ENCODE assay signal across 17 cellular contexts in the genomic region with DNA sequence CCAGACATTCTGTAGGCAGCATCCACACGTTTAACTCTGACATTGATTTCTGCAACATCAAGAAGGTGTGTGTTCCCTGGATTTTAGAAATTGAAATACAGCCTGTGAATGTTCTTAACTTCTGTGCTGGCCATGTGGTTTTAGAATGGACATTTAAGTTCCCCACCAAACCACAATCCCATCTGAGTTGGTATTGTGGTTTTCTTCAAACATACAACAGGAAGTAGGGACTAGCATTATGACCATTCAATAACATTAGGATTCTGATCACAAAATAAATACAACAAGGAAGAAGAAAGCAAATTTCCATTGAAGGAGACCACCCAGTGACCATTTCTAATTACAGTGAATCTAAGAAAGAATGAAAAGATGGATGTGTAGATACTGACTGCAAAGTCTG. TPM values are rescaled to one million over a fixed set of nuclear protein-coding genes. Genes with fewer than 3 reads are reported as not detected.
DNase-seq lines count a peak whose midpoint lies in the region; ATAC-seq, FAIRE-seq and TF ChIP-seq lines count a peak whose summit lies in the region.
"Had no signal": no experiment of that assay in that cellular context is flagged by ENCODE, and none has a peak within 500 bp of the region (broad histone marks: within the 10 kb centered on the region; RNA-seq: fewer than 3 reads in every experiment).

No MANE protein-coding gene starts in this region.

- TF ChIP-seq CTCF in fibroblast of mammary gland (conservative IDR thresholded peaks at IDR 0.05; ENCODE audit: control insufficient read depth, insufficient read depth, low read depth, low read length), result no peak

- DNase-seq in AML-193 (lab: John Stamatoyannopoulos, UW), result peak; percentile 3 to 7
- peak; percentile 75 for DNase-seq in HT1080 (ENCODE audit: low read depth)
- no peak for DNase-seq in RCC 7860 (ENCODE audit: low spot score)
- peak; percentile 75 for DNase-seq in fibroblast of mammary gland (ENCODE audit: low read depth)
- no peak for DNase-seq in erythroblast (lab: John Stamatoyannopoulos, UW)
- DNase-seq: activated CD8-positive, alpha-beta memory T cell treated with anti-CD3 and anti-CD28 coated beads, Interleukin-2, amount 10 ng/mL, durations not matched to agents 7 days and 5 days; brain microvascular endothelial cell; effector memory CD8-positive, alpha-beta T cell; gastrocnemius medialis; NCI-H2081; small intestine; stomach had no signal

- no peak for ATAC-seq in HG02870 (IDR thresholded peaks at IDR 0.05; ENCODE audit: unreplicated experiment)
- ATAC-seq in GM19467 (IDR thresholded peaks at IDR 0.05; ENCODE audit: unreplicated experiment), result no peak
- ATAC-seq in GM21447 (IDR thresholded peaks at IDR 0.05; ENCODE audit: unreplicated experiment), result no peak
- ATAC-seq: activated CD4-positive, CD25-positive, alpha-beta regulatory T cell treated with anti-CD3 and anti-CD28 coated beads, Interleukin-2, amount 50 U/mL, for 24 hours; activated CD8-positive, alpha-beta memory T cell treated with anti-CD3 and anti-CD28 coated beads, Interleukin-2, amount 10 ng/mL, durations not matched to agents 7 days and 5 days; effector memory CD8-positive, alpha-beta T cell; gastrocnemius medialis had no signal

- H3K4me3 ChIP-seq in fibroblast of mammary gland (ENCODE audit: control insufficient read depth, low read depth, low read length), result no peak overlapping the region
- H3K4me3 ChIP-seq: gastrocnemius medialis, stomach had no signal

- FAIRE-seq in RCC 7860 (lab: Jason Lieb, UNC), result peak; percentile 76
- FAIRE-seq: H1, small intestine had no signal

- no peak for TF ChIP-seq POLR2A in erythroblast (IDR thresholded peaks at IDR 0.05; ENCODE audit: low read length)

RNA-seq across cellular contexts. Expression of a gene that starts 51.2 kb away (rescaled TPM):
- total RNA-seq in HT1080 (2014; rRNA removed; shearing (Covaris generic)), result 22.6 and 25.2 TPM in 2 replicates
- polyA plus RNA-seq in HT1080 (2015; cell fraction: cytosol; rRNA removed), result 26.9 and 33.6 TPM in 2 replicates
- 22.6 and 22.7 TPM in 2 replicates for polyA plus RNA-seq in HT1080 (2015; cell fraction: nucleus; rRNA removed)

Comparison
In these comparisons a context has a peak if more than half of its experiments do, and no peak if none do; other contexts are left out.
1. DNase-seq: peak in AML-193 (2 of 2), HT1080 (single experiment) and fibroblast of mammary gland (single experiment); none in RCC 7860 (single experiment) and erythroblast (0 of 2).